29 cellular contexts compared by ENCODE assay signal in the genomic region with DNA sequence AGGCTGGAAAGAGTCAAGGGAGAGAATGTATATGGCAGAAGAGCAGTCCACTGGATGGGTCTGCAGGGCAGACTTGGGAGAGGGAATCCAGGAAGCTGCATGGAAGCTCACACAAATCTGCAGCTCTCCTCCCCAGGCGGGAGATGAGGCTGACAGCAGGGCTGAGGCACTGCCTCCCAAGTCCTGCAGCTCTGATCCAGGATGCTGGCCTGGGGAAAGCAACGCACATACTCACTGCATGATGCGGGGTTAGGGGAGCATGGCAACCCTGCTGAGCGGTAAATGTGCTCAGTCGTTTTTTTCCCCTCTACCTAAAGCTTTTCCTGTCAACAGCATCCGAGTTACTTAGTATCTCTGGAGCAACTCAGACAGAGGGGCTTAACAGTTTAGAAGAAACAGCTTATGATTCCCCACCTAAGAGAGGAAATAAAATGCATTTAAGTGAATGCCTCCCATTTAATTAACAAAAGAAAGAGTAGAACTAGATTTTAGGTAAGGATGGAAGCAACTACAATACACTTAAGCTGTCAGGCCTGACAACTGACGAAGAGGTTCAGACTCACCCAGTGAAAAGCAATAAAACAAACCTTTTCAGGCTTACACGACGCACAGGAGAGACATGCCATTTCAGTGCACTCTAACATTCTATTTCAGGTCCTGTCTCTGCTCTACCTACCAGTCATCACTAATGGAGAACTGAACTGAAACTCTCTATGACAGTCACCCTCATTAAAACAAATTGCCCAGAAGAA. TPM values are rescaled to one million over a fixed set of nuclear protein-coding genes. Genes with fewer than 3 reads are reported as not detected.
DNase-seq lines count a peak whose midpoint lies in the region; TF ChIP-seq lines count a peak whose summit lies in the region.
"Had no signal": no experiment of that assay in that cellular context is flagged by ENCODE, and none has a peak within 500 bp of the region (broad histone marks: within the 10 kb centered on the region; RNA-seq: fewer than 3 reads in every experiment).

No MANE protein-coding gene starts in this region.

- H3K36me3 ChIP-seq in H7 (replicated peaks; ENCODE audit: control insufficient read depth, insufficient read depth, low read length): no peaks in the 10 kb centered on the region
- H3K36me3 ChIP-seq: neutrophil, sigmoid colon, upper lobe of right lung had no signal

- H3K4me1 Mint-ChIP-seq in endothelial cell (ENCODE audit: unreplicated experiment): peaks cover 20% of the 10 kb centered on the region
- H3K4me1 Mint-ChIP-seq in nephron progenitor cell: peaks cover 22% of the 10 kb centered on the region
- H3K4me1 Mint-ChIP-seq: activated CD4-positive, alpha-beta memory T cell treated with anti-CD3 and anti-CD28 coated beads, Interleukin-2, amount 10 ng/mL, durations not matched to agents 7 days and 5 days had no signal

- H3K27ac Mint-ChIP-seq in endothelial cell (ENCODE audit: unreplicated experiment) (no peak overlapping the region), nephron progenitor cell (peak overlapping the region; percentile 87)
- H3K27ac Mint-ChIP-seq: activated CD4-positive, alpha-beta memory T cell treated with anti-CD3 and anti-CD28 coated beads, Interleukin-2, amount 10 ng/mL, durations not matched to agents 7 days and 5 days; activated T-helper 17 cell treated with anti-CD3 and anti-CD28 coated beads, Interleukin-2, amount 50 U/mL, for 72 hours; HFFc6; memory B cell; stimulated activated effector memory CD8-positive, alpha-beta T cell treated with anti-CD3 and anti-CD28 coated beads, Interleukin-12 subunit alpha, Interleukin-12 subunit beta, amount 100 ng/mL, for 72 hours; T-helper 1 cell treated with Interleukin-12 subunit alpha and Interleukin-12 subunit beta and Interleukin-4 antibody, amounts not matched to agents 30 μg/mL and 1 μg/mL, for 36 hours had no signal

- no peaks in the 10 kb centered on the region for H3K27me3 Mint-ChIP-seq in endothelial cell (ENCODE audit: unreplicated experiment)
- no peaks in the 10 kb centered on the region for H3K27me3 Mint-ChIP-seq in nephron progenitor cell (ENCODE audit: low read depth, poor library complexity)
- H3K27me3 Mint-ChIP-seq: activated CD4-positive, alpha-beta memory T cell treated with anti-CD3 and anti-CD28 coated beads, Interleukin-2, amount 10 ng/mL, durations not matched to agents 7 days and 5 days; activated T-helper 17 cell treated with anti-CD3 and anti-CD28 coated beads, Interleukin-2, amount 50 U/mL, for 72 hours; memory B cell; progenitor cell of endocrine pancreas had no signal

- no peak overlapping the region for H3K4me3 Mint-ChIP-seq in endothelial cell (ENCODE audit: unreplicated experiment)
- no peak overlapping the region for H3K4me3 Mint-ChIP-seq in nephron progenitor cell
- H3K4me3 Mint-ChIP-seq: activated CD4-positive, alpha-beta memory T cell treated with anti-CD3 and anti-CD28 coated beads, Interleukin-2, amount 10 ng/mL, durations not matched to agents 7 days and 5 days; activated T-helper 17 cell treated with anti-CD3 and anti-CD28 coated beads, Interleukin-2, amount 50 U/mL, for 72 hours; HFFc6; memory B cell; stimulated activated effector memory CD8-positive, alpha-beta T cell treated with anti-CD3 and anti-CD28 coated beads, Interleukin-12 subunit alpha, Interleukin-12 subunit beta, amount 100 ng/mL, for 72 hours; T-helper 1 cell treated with Interleukin-12 subunit alpha and Interleukin-12 subunit beta and Interleukin-4 antibody, amounts not matched to agents 30 μg/mL and 1 μg/mL, for 36 hours had no signal

- DNase-seq in H7 (peak; percentile 64), NCI-H69 (lab: John Stamatoyannopoulos, UW) (peak; percentile 16), endothelial cell (ENCODE audit: low spot score) (peak; percentile 12), nephron progenitor cell (peak; percentile 24), amygdala (lab: John Stamatoyannopoulos, UW) (no peak), COLO829 (ENCODE audit: low spot score) (no peak), NCI-H146 treated with DMSO at 0.1 percent for 48 hours (lab: John Stamatoyannopoulos, UW; ENCODE audit: unreplicated experiment) (no peak)
- DNase-seq: activated CD4-positive, alpha-beta memory T cell treated with anti-CD3 and anti-CD28 coated beads, Interleukin-2, amount 10 ng/mL, durations not matched to agents 7 days and 5 days; activated CD4-positive, alpha-beta T cell treated with anti-CD3 and anti-CD28 coated beads for 1 hour; activated CD8-positive, alpha-beta memory T cell treated with anti-CD3 and anti-CD28 coated beads, Interleukin-2, amount 50 U/mL, for 48 hours; activated naive CD4-positive, alpha-beta T cell treated with anti-CD3 and anti-CD28 coated beads, Interleukin-2, amount 50 U/mL, for 16 hours; COR-L47; HFFc6; IMR-90; NCI-H1048; NCI-H2029; NCI-H446; sigmoid colon; stimulated activated CD4-positive, alpha-beta T cell treated with anti-CD3 and anti-CD28 coated beads, Interleukin-4, amount 100 ng/mL, for 24 hours; upper lobe of right lung had no signal

- H3K36me3 Mint-ChIP-seq in endothelial cell (ENCODE audit: low read depth, unreplicated experiment) (no peaks in the 10 kb centered on the region), nephron progenitor cell (ENCODE audit: low read depth) (peaks cover 29% of the 10 kb centered on the region)

- no peaks in the 10 kb centered on the region for H3K27me3 ChIP-seq in H7 (ENCODE audit: control insufficient read depth, insufficient read depth, low read length)
- H3K27me3 ChIP-seq: BLaER1, gastroesophageal sphincter, neutrophil, sigmoid colon, upper lobe of right lung had no signal

- no peaks in the 10 kb centered on the region for H3K9me3 Mint-ChIP-seq in endothelial cell (ENCODE audit: unreplicated experiment)
- no peaks in the 10 kb centered on the region for H3K9me3 Mint-ChIP-seq in nephron progenitor cell
- H3K9me3 Mint-ChIP-seq: activated CD4-positive, alpha-beta memory T cell treated with anti-CD3 and anti-CD28 coated beads, Interleukin-2, amount 10 ng/mL, durations not matched to agents 7 days and 5 days; activated T-helper 17 cell treated with anti-CD3 and anti-CD28 coated beads, Interleukin-2, amount 50 U/mL, for 72 hours; HFFc6; memory B cell; stimulated activated effector memory CD8-positive, alpha-beta T cell treated with anti-CD3 and anti-CD28 coated beads, Interleukin-12 subunit alpha, Interleukin-12 subunit beta, amount 100 ng/mL, for 72 hours; T-helper 1 cell treated with Interleukin-12 subunit alpha and Interleukin-12 subunit beta and Interleukin-4 antibody, amounts not matched to agents 30 μg/mL and 1 μg/mL, for 36 hours had no signal

- no peak for TF ChIP-seq CTCF in endothelial cell (IDR thresholded peaks at IDR 0.05; ENCODE audit: unreplicated experiment)
- TF ChIP-seq CTCF in nephron progenitor cell (IDR thresholded peaks at IDR 0.05): no peak

- H3K4me3 ChIP-seq in H7 (ENCODE audit: insufficient read depth, low read depth, low read length): no peak overlapping the region
- H3K4me3 ChIP-seq: BLaER1, coronary artery, gastroesophageal sphincter, sigmoid colon, upper lobe of right lung had no signal

RNA-seq across cellular contexts. Expression of a gene that starts 37.0 kb away (rescaled TPM):
- 121 and 133 TPM in 2 replicates for total RNA-seq in H7 (2014; rRNA removed; shearing (Covaris generic))
- 55.6 TPM for total RNA-seq in endothelial cell (ENCODE audit: unreplicated experiment)

Comparison
In these comparisons a context has a peak if more than half of its experiments do, and no peak if none do; other contexts are left out.
1. DNase-seq: peak in H7 (single experiment), NCI-H69 (single experiment), endothelial cell (single experiment) and nephron progenitor cell (single experiment); none in amygdala (0 of 56), COLO829 (single experiment) and NCI-H146 treated with DMSO at 0.1 percent for 48 hours (single experiment).